In the genomic region with DNA sequence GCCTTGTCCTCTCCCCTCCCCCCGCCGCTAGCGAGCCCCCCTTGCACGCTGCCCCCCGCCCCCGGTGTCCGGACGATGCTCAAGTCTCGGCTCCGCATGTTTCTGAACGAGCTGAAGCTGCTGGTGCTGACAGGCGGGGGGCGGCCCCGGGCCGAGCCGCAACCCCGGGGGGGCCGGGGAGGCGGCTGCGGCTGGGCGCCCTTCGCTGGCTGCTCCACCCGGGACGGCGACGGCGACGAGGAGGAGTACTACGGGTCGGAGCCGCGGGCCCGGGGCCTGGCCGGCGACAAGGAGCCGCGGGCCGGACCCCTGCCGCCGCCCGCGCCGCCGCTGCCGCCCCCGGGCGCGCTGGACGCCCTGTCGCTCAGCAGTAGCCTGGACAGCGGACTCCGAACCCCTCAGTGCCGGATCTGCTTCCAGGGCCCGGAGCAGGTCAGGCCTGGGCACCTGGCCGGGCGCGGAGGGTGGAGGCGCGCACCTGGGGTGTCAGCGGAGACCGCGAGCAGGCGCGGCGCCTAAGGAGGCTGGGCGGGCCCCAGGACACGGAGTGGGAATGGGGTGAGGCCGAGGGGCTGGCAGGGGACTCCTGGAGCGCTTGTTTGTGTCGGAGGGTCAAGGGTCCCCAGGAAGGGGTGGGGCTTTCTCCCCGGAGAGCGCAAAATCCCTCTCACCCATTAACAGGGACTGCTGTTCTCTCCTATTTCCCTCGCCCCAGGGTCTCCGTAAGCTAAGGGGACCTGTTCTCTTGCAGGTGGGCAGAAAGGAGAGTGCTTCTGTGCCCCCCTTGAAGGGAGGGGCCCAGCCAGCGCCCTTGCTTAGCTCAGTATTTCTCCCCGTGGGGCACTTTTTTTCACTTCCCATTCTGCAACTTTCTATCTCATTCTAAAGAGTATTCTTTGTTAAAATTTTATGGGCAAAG, we compare ENCODE assay signal across 8 cellular contexts. TPM values are rescaled to one million over a fixed set of nuclear protein-coding genes. Genes with fewer than 3 reads are reported as not detected.
DNase-seq lines count a peak whose midpoint lies in the region; ATAC-seq and TF ChIP-seq lines count a peak whose summit lies in the region.

No MANE protein-coding gene starts in this region.

- H3K27ac Mint-ChIP-seq in stimulated activated naive B cell treated with anti-CD40 and anti-IgM and Interleukin-4, amounts not matched to agents 10 μg/mL and 1 μg/mL and 100 μg/mL, for 72 hours, result peak overlapping the region; percentile 90

- DNase-seq in GM12864 (ENCODE audit: low read depth) (no peak), NCI-H69 (lab: John Stamatoyannopoulos, UW) (peak; percentile 83), adipocyte (ENCODE audit: low read depth) (peak; percentile 53), iPS-NIHi11 (ENCODE audit: low spot score) (peak; percentile 49), kidney glomerular epithelial cell (lab: John Stamatoyannopoulos, UW) (no peak), SK-N-DZ (ENCODE audit: low spot score) (no peak)
- no peak for DNase-seq in stimulated activated naive B cell treated with anti-CD40 and anti-IgM and Interleukin-4, amounts not matched to agents 10 μg/mL and 1 μg/mL and 100 μg/mL, for 72 hours

- H3K4me3 ChIP-seq in GM12864 (ENCODE audit: low read depth, low read length) (peak overlapping the region; percentile 53), adipocyte (ENCODE audit: low read length) (peak overlapping the region; percentile 67)

- ATAC-seq in stimulated activated naive B cell treated with anti-CD40 and anti-IgM and Interleukin-4, amounts not matched to agents 10 μg/mL and 1 μg/mL and 100 μg/mL, for 72 hours (replicated peaks), result peak; percentile 3 to 7
- ATAC-seq in HG03175 (IDR thresholded peaks at IDR 0.05; ENCODE audit: unreplicated experiment), result no peak

- H3K36me3 ChIP-seq in adipocyte (ENCODE audit: control insufficient read depth, insufficient read depth, low read length, severe bottlenecking), result peaks cover 2% of the 10 kb centered on the region

- no peaks in the 10 kb centered on the region for H3K27me3 Mint-ChIP-seq in stimulated activated naive B cell treated with anti-CD40 and anti-IgM and Interleukin-4, amounts not matched to agents 10 μg/mL and 1 μg/mL and 100 μg/mL, for 72 hours

- H3K4me1 Mint-ChIP-seq in stimulated activated naive B cell treated with anti-CD40 and anti-IgM and Interleukin-4, amounts not matched to agents 10 μg/mL and 1 μg/mL and 100 μg/mL, for 72 hours, result peaks cover 44 to 78% of the 10 kb centered on the region in 2 donors

- H3K9ac ChIP-seq in adipocyte (ENCODE audit: low read length), result no peak overlapping the region

- peaks cover 17% of the 10 kb centered on the region for H3K4me1 ChIP-seq in adipocyte (ENCODE audit: control insufficient read depth, insufficient read depth, low read length)

- peaks cover 27 to 31% of the 10 kb centered on the region in 2 donors for H3K36me3 Mint-ChIP-seq in stimulated activated naive B cell treated with anti-CD40 and anti-IgM and Interleukin-4, amounts not matched to agents 10 μg/mL and 1 μg/mL and 100 μg/mL, for 72 hours

- no peaks in the 10 kb centered on the region for H3K9me3 Mint-ChIP-seq in stimulated activated naive B cell treated with anti-CD40 and anti-IgM and Interleukin-4, amounts not matched to agents 10 μg/mL and 1 μg/mL and 100 μg/mL, for 72 hours

- TF ChIP-seq CTCF in GM12864 (IDR thresholded peaks at IDR 0.05; ENCODE audit: low read depth, low read length, missing control alignments), result no peak

- peaks cover 11% of the 10 kb centered on the region for H3K27me3 ChIP-seq in adipocyte (replicated peaks; ENCODE audit: control insufficient read depth, insufficient read depth, low read length)

- no peaks in the 10 kb centered on the region for H3K9me3 ChIP-seq in adipocyte (ENCODE audit: control insufficient read depth, low read length)

- H3K4me3 Mint-ChIP-seq in stimulated activated naive B cell treated with anti-CD40 and anti-IgM and Interleukin-4, amounts not matched to agents 10 μg/mL and 1 μg/mL and 100 μg/mL, for 72 hours, result peak overlapping the region; percentile 90

RNA-seq across cellular contexts. Expression of a gene that starts 0.8 kb away (rescaled TPM):
- polyA plus RNA-seq in SK-N-DZ (2014; cell fraction: cytosol; rRNA removed), result 20.5 and 26.1 TPM in 2 replicates
- polyA plus RNA-seq in SK-N-DZ (2014; cell fraction: nucleus; rRNA removed), result 28.3 and 38.3 TPM in 2 replicates

RNA-seq across cellular contexts. Expression of a gene that starts 3.6 kb away (rescaled TPM):
- 521 and 557 TPM in 2 replicates for polyA plus RNA-seq in SK-N-DZ (2014; cell fraction: cytosol; rRNA removed)
- polyA plus RNA-seq in SK-N-DZ (2014; cell fraction: nucleus; rRNA removed), result 182 and 296 TPM in 2 replicates

RNA-seq across cellular contexts. Expression of a gene that starts 10.9 kb away (rescaled TPM):
- polyA plus RNA-seq in SK-N-DZ (2014; cell fraction: cytosol; rRNA removed), result 63.5 and 81.0 TPM in 2 replicates
- 30.2 and 42.0 TPM in 2 replicates for polyA plus RNA-seq in SK-N-DZ (2014; cell fraction: nucleus; rRNA removed)

RNA-seq across cellular contexts. Expression of a gene that starts 11.2 kb away (rescaled TPM):
- 2.3 and 4.5 TPM in 2 replicates for polyA plus RNA-seq in SK-N-DZ (2014; cell fraction: cytosol; rRNA removed)
- polyA plus RNA-seq in SK-N-DZ (2014; cell fraction: nucleus; rRNA removed), result 17.2 and 30.3 TPM in 2 replicates

RNA-seq across cellular contexts. Expression of a gene that starts 16.2 kb away (rescaled TPM):
- polyA plus RNA-seq in SK-N-DZ (2014; cell fraction: cytosol; rRNA removed), result 9.8 and 11.7 TPM in 2 replicates
- 19.3 and 31.1 TPM in 2 replicates for polyA plus RNA-seq in SK-N-DZ (2014; cell fraction: nucleus; rRNA removed)

Comparison
In these comparisons a context has a peak if more than half of its experiments do, and no peak if none do; other contexts are left out.
1. DNase-seq: peak in NCI-H69 (single experiment), adipocyte (single experiment) and iPS-NIHi11 (single experiment); none in GM12864 (single experiment), stimulated activated naive B cell treated with anti-CD40 and anti-IgM and Interleukin-4, amounts not matched to agents 10 μg/mL and 1 μg/mL and 100 μg/mL, for 72 hours (single experiment), kidney glomerular epithelial cell (single experiment) and SK-N-DZ (single experiment).